14 cellular contexts compared by ENCODE assay signal in the genomic region with DNA sequence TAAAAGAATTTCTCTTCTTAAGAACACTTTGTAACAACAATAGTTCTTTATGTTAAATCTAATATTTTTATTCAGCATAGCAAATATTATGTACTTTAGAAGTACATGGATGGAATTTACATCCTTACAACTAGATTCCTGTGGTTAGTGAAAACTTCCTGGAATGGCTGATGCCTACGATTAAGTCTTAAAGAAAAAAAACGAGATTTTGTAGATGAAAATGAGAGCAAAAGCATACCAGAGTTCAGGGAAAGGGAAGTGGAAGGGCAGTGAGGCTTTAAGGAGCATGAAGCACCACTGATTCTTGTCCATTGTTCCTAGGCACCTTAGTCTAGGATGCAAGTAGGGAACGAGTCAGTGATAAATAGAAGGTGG. TPM values are rescaled to one million over a fixed set of nuclear protein-coding genes. Genes with fewer than 3 reads are reported as not detected.
DNase-seq lines count a peak whose midpoint lies in the region; ATAC-seq and TF ChIP-seq lines count a peak whose summit lies in the region.
"Had no signal": no experiment of that assay in that cellular context is flagged by ENCODE, and none has a peak within 500 bp of the region (broad histone marks: within the 10 kb centered on the region; RNA-seq: fewer than 3 reads in every experiment).

No MANE protein-coding gene starts in this region.

- no peaks in the 10 kb centered on the region for H3K4me1 ChIP-seq in hepatocyte (ENCODE audit: insufficient read depth)
- no peaks in the 10 kb centered on the region for H3K4me1 ChIP-seq in tibial artery
- H3K4me1 ChIP-seq: spleen had no signal

- no peak for ATAC-seq in activated CD4-positive, CD25-positive, alpha-beta regulatory T cell treated with anti-CD3 and anti-CD28 coated beads, Interleukin-2, amount 50 U/mL, for 24 hours

- H3K27ac ChIP-seq in brain microvascular endothelial cell, result no peak overlapping the region
- H3K27ac ChIP-seq in hepatocyte, result no peak overlapping the region
- no peak overlapping the region for H3K27ac ChIP-seq in tibial artery
- H3K27ac ChIP-seq: spleen had no signal

- TF ChIP-seq CTCF in AG04449 (IDR thresholded peaks at IDR 0.05; ENCODE audit: insufficient read depth, low read length, missing control alignments), result no peak
- TF ChIP-seq CTCF in brain microvascular endothelial cell (IDR thresholded peaks at IDR 0.05; ENCODE audit: low read depth, low read length, missing control alignments), result no peak
- no peak for TF ChIP-seq CTCF in hepatocyte (IDR thresholded peaks at IDR 0.05; ENCODE audit: poor library complexity)
- no peak for TF ChIP-seq CTCF in tibial artery (IDR thresholded peaks at IDR 0.05)

- H4K20me1 ChIP-seq in hepatocyte (ENCODE audit: insufficient read depth, poor library complexity, severe bottlenecking), result no peaks in the 10 kb centered on the region

- CTCF ChIA-PET in AG04449 (lab: Yijun Ruan, JAX), result interaction anchor here (3.2 kb wide), 1 partner anchor 17 kb away, joined by 16 read pairs; no protein-coding TSS in a partner anchor

- WGBS in hepatocyte (ENCODE audit: low lambda C conversion rate, missing lambda C conversion rate), result 63% methylated on average over 3 of the region's 3 CpGs

- H3K36me3 ChIP-seq in brain microvascular endothelial cell (replicated peaks) (peaks cover 5% of the 10 kb centered on the region), hepatocyte (replicated peaks; ENCODE audit: insufficient read depth, low read depth) (no peaks in the 10 kb centered on the region), tibial artery (peaks cover 0 to 11% (median 0%) of the 10 kb centered on the region in 3 donors)

- no peaks in the 10 kb centered on the region for H3K27me3 ChIP-seq in brain microvascular endothelial cell (replicated peaks)
- no peaks in the 10 kb centered on the region for H3K27me3 ChIP-seq in hepatocyte
- H3K27me3 ChIP-seq in tibial artery, result no peaks in the 10 kb centered on the region
- H3K27me3 ChIP-seq: spleen had no signal

- no peak overlapping the region for H3K4me2 ChIP-seq in hepatocyte

- POLR2A ChIA-PET in AG04449 (lab: Yijun Ruan, JAX), result no interaction called here

- no peaks in the 10 kb centered on the region for H3K79me2 ChIP-seq in hepatocyte

- intact Hi-C loops in tibial artery (cut with DNase I; ENCODE audit: low total_unique reads), result no loop called here

- H3K9me3 ChIP-seq in hepatocyte (ENCODE audit: low read depth), result no peaks in the 10 kb centered on the region
- no peaks in the 10 kb centered on the region for H3K9me3 ChIP-seq in tibial artery
- H3K9me3 ChIP-seq: spleen had no signal

- no peak overlapping the region for H3K4me3 ChIP-seq in AG04449 (ENCODE audit: low read depth, low read length)
- H3K4me3 ChIP-seq in brain microvascular endothelial cell (ENCODE audit: low read depth, low read length), result no peak overlapping the region
- H3K4me3 ChIP-seq in hepatocyte, result no peak overlapping the region
- no peak overlapping the region for H3K4me3 ChIP-seq in tibial artery
- H3K4me3 ChIP-seq: spleen had no signal

- no peaks in the 10 kb centered on the region for H3K9me2 ChIP-seq in hepatocyte (replicated peaks; ENCODE audit: insufficient read depth)

- H2AFZ ChIP-seq in hepatocyte, result no peak overlapping the region

- in situ Hi-C loops in brain microvascular endothelial cell (cut with HindIII; ENCODE audit: low pct_ligation_motif_present, low sequenced_read_pairs), result no loop called here

- DNase-seq in AG04449 (ENCODE audit: low read depth, low spot score), result peak; percentile 53
- peak; percentile 52 for DNase-seq in HT1080 (ENCODE audit: low read depth)
- peak; percentile 59 for DNase-seq in brain microvascular endothelial cell
- peak; percentile 91 for DNase-seq in iris pigment epithelial cell (ENCODE audit: low read depth)
- no peak for DNase-seq in stimulated activated CD4-positive, alpha-beta T cell treated with anti-CD3 and anti-CD28 coated beads, Interleukin-2, amount 100 ng/mL, for 24 hours
- no peak for DNase-seq in hepatocyte (ENCODE audit: low spot score)
- no peak for DNase-seq in tibial artery
- DNase-seq: activated CD8-positive, alpha-beta memory T cell treated with anti-CD3 and anti-CD28 coated beads, Interleukin-2, amount 50 U/mL, for 4 hours; activated naive CD4-positive, alpha-beta T cell treated with anti-CD3 and anti-CD28 coated beads, Interleukin-2, amount 10 ng/mL, durations not matched to agents 7 days and 5 days; central memory CD4-positive, alpha-beta T cell; DMS53; NCI-H1417; spleen had no signal

RNA-seq across cellular contexts. Expression of a gene that starts 26.7 kb away (rescaled TPM):
- total RNA-seq in HT1080 (2014; rRNA removed; shearing (Covaris generic)), result 0.39 and 0.60 TPM in 2 replicates
- 0.35 and 0.41 TPM in 2 replicates for polyA plus RNA-seq in HT1080 (2015; cell fraction: cytosol; rRNA removed)
- 1.7 and 4.9 TPM in 2 replicates for polyA plus RNA-seq in HT1080 (2015; cell fraction: nucleus; rRNA removed)
- 123 and 138 TPM in 2 replicates for total RNA-seq in hepatocyte
- 41.4 and 63.2 TPM in 2 replicates for polyA plus RNA-seq in hepatocyte

Comparison
In these comparisons a context has a peak if more than half of its experiments do, and no peak if none do; other contexts are left out.
1. DNase-seq: peak in AG04449 (single experiment), HT1080 (single experiment), brain microvascular endothelial cell (single experiment) and iris pigment epithelial cell (single experiment); none in stimulated activated CD4-positive, alpha-beta T cell treated with anti-CD3 and anti-CD28 coated beads, Interleukin-2, amount 100 ng/mL, for 24 hours (0 of 2), hepatocyte (single experiment) and tibial artery (0 of 2).
2. RNA of a gene that starts 26.7 kb away (total RNA-seq): 123 to 138 TPM in hepatocyte; 0.39 to 0.60 TPM in HT1080; every median in the first group is over 10 times any median in the second.